34 cellular contexts compared by ENCODE assay signal in the genomic region with DNA sequence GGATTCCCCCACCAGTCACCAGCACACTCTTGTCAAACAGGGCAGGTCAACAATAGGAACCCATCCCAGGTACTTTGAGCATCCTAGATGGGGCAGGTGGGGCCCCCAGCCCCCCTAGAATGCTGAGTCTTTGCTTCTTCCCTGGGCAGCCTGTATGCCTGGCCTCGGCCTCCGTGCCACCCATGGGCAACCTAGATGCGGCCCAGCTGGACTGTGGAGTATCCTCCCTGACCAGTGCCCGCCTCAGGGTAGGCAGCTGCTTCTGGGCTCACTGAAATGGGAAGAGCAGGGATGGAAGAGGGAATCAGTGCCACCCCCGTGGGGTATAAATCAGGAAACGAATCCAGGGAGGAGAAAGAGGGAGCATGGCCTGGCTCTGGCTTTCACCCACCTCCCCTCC.
"Had no signal": no experiment of that assay in that cellular context is flagged by ENCODE, and none has a peak within 500 bp of the region (broad histone marks: within the 10 kb centered on the region; RNA-seq: fewer than 3 reads in every experiment).

No MANE protein-coding gene starts in this region.

- H3K27me3 ChIP-seq: ascending aorta, cardiac muscle cell had no signal

- H3K36me3 ChIP-seq: cardiac muscle cell had no signal

- H3K4me3 Mint-ChIP-seq: activated B cell treated with CpG ODN at 0.5 μM for 24 hours; activated CD4-positive, alpha-beta memory T cell treated with anti-CD3 and anti-CD28 coated beads, Interleukin-2, amount 10 ng/mL, durations not matched to agents 7 days and 5 days; activated CD4-positive, alpha-beta T cell treated with anti-CD3 and anti-CD28 coated beads, Interleukin-2, amount 10 ng/mL, durations not matched to agents 7 days and 5 days; activated CD8-positive, alpha-beta memory T cell treated with anti-CD3 and anti-CD28 coated beads, Interleukin-2, amount 10 ng/mL, durations not matched to agents 7 days and 5 days; activated CD8-positive, alpha-beta T cell treated with anti-CD3 and anti-CD28 coated beads, Interleukin-2, amount 10 ng/mL, durations not matched to agents 7 days and 5 days; activated naive CD4-positive, alpha-beta T cell treated with anti-CD3 and anti-CD28 coated beads, Interleukin-2, amount 10 ng/mL, durations not matched to agents 7 days and 5 days; activated naive CD4-positive, alpha-beta T cell treated with anti-CD3 and anti-CD28 coated beads, Interleukin-2, amount 50 U/mL, for 24 hours; activated naive CD8-positive, alpha-beta T cell; activated naive CD8-positive, alpha-beta T cell treated with anti-CD3 and anti-CD28 coated beads, Interleukin-2, amount 10 ng/mL, durations not matched to agents 7 days and 5 days; activated naive CD8-positive, alpha-beta T cell treated with anti-CD3 and anti-CD28 coated beads, Interleukin-2, amount 50 U/mL, for 24 hours; activated T-cell treated with anti-CD3 and anti-CD28 coated beads, Interleukin-2, amount 50 U/mL, for 24 hours; brain; central memory CD8-positive, alpha-beta T cell; T-helper 1 cell treated with Interleukin-12 subunit alpha and Interleukin-12 subunit beta and Interleukin-4 antibody, amounts not matched to agents 30 μg/mL and 1 μg/mL, for 36 hours; T-helper 2 cell treated with Interferon-gamma antibody and Interleukin-4, amounts not matched to agents 5 μg/mL and 100 μg/mL, for 36 hours had no signal

- H3K4me1 Mint-ChIP-seq: activated B cell treated with CpG ODN at 0.5 μM for 24 hours; activated CD4-positive, alpha-beta T cell treated with anti-CD3 and anti-CD28 coated beads, Interleukin-2, amount 10 ng/mL, durations not matched to agents 7 days and 5 days; activated CD8-positive, alpha-beta memory T cell treated with anti-CD3 and anti-CD28 coated beads, Interleukin-2, amount 10 ng/mL, durations not matched to agents 7 days and 5 days; activated naive CD4-positive, alpha-beta T cell treated with anti-CD3 and anti-CD28 coated beads, Interleukin-2, amount 10 ng/mL, durations not matched to agents 7 days and 5 days; activated naive CD4-positive, alpha-beta T cell treated with anti-CD3 and anti-CD28 coated beads, Interleukin-2, amount 50 U/mL, for 24 hours; activated naive CD8-positive, alpha-beta T cell treated with anti-CD3 and anti-CD28 coated beads, Interleukin-2, amount 10 ng/mL, durations not matched to agents 7 days and 5 days; activated naive CD8-positive, alpha-beta T cell treated with anti-CD3 and anti-CD28 coated beads, Interleukin-2, amount 50 U/mL, for 24 hours; brain; central memory CD8-positive, alpha-beta T cell had no signal

- ATAC-seq: activated CD8-positive, alpha-beta memory T cell treated with anti-CD3 and anti-CD28 coated beads, Interleukin-2, amount 10 ng/mL, durations not matched to agents 7 days and 5 days; activated CD8-positive, alpha-beta T cell treated with anti-CD3 and anti-CD28 coated beads, Interleukin-2, amount 10 ng/mL, durations not matched to agents 7 days and 5 days; activated naive CD8-positive, alpha-beta T cell treated with anti-CD3 and anti-CD28 coated beads, Interleukin-2, amount 50 U/mL, for 24 hours had no signal

- H3K27me3 Mint-ChIP-seq: activated B cell treated with CpG ODN at 0.5 μM for 24 hours; activated CD4-positive, alpha-beta memory T cell treated with anti-CD3 and anti-CD28 coated beads, Interleukin-2, amount 10 ng/mL, durations not matched to agents 7 days and 5 days; activated CD4-positive, alpha-beta T cell treated with anti-CD3 and anti-CD28 coated beads, Interleukin-2, amount 10 ng/mL, durations not matched to agents 7 days and 5 days; activated CD8-positive, alpha-beta memory T cell treated with anti-CD3 and anti-CD28 coated beads, Interleukin-2, amount 10 ng/mL, durations not matched to agents 7 days and 5 days; activated naive CD4-positive, alpha-beta T cell treated with anti-CD3 and anti-CD28 coated beads, Interleukin-2, amount 10 ng/mL, durations not matched to agents 7 days and 5 days; activated naive CD4-positive, alpha-beta T cell treated with anti-CD3 and anti-CD28 coated beads, Interleukin-2, amount 50 U/mL, for 24 hours; activated naive CD8-positive, alpha-beta T cell; activated naive CD8-positive, alpha-beta T cell treated with anti-CD3 and anti-CD28 coated beads, Interleukin-2, amount 10 ng/mL, durations not matched to agents 7 days and 5 days; activated naive CD8-positive, alpha-beta T cell treated with anti-CD3 and anti-CD28 coated beads, Interleukin-2, amount 50 U/mL, for 24 hours; activated T-cell treated with anti-CD3 and anti-CD28 coated beads, Interleukin-2, amount 50 U/mL, for 24 hours; central memory CD8-positive, alpha-beta T cell had no signal

- H3K27ac Mint-ChIP-seq: activated B cell treated with CpG ODN at 0.5 μM for 24 hours; activated CD4-positive, alpha-beta memory T cell treated with anti-CD3 and anti-CD28 coated beads, Interleukin-2, amount 10 ng/mL, durations not matched to agents 7 days and 5 days; activated CD4-positive, alpha-beta T cell treated with anti-CD3 and anti-CD28 coated beads, Interleukin-2, amount 10 ng/mL, durations not matched to agents 7 days and 5 days; activated CD8-positive, alpha-beta memory T cell treated with anti-CD3 and anti-CD28 coated beads, Interleukin-2, amount 10 ng/mL, durations not matched to agents 7 days and 5 days; activated CD8-positive, alpha-beta T cell treated with anti-CD3 and anti-CD28 coated beads, Interleukin-2, amount 10 ng/mL, durations not matched to agents 7 days and 5 days; activated naive CD4-positive, alpha-beta T cell treated with anti-CD3 and anti-CD28 coated beads, Interleukin-2, amount 10 ng/mL, durations not matched to agents 7 days and 5 days; activated naive CD4-positive, alpha-beta T cell treated with anti-CD3 and anti-CD28 coated beads, Interleukin-2, amount 50 U/mL, for 24 hours; activated naive CD8-positive, alpha-beta T cell; activated naive CD8-positive, alpha-beta T cell treated with anti-CD3 and anti-CD28 coated beads, Interleukin-2, amount 10 ng/mL, durations not matched to agents 7 days and 5 days; activated naive CD8-positive, alpha-beta T cell treated with anti-CD3 and anti-CD28 coated beads, Interleukin-2, amount 50 U/mL, for 24 hours; activated T-cell treated with anti-CD3 and anti-CD28 coated beads, Interleukin-2, amount 50 U/mL, for 24 hours; activated T-helper 2 cell treated with anti-CD3 and anti-CD28 coated beads, Interferon-gamma antibody, Interleukin-2, Interleukin-4, amounts not matched to agents 10 μg/mL and 5 μg/mL and 100 μg/mL, durations not matched to agents 14 hours and 24 hours and 36 hours; brain; T-helper 1 cell treated with Interleukin-12 subunit alpha and Interleukin-12 subunit beta and Interleukin-4 antibody, amounts not matched to agents 30 μg/mL and 1 μg/mL, for 36 hours; T-helper 2 cell treated with Interferon-gamma antibody and Interleukin-4, amounts not matched to agents 5 μg/mL and 100 μg/mL, for 36 hours had no signal

- H3K9me3 Mint-ChIP-seq: activated B cell treated with CpG ODN at 0.5 μM for 24 hours; activated CD4-positive, alpha-beta memory T cell treated with anti-CD3 and anti-CD28 coated beads, Interleukin-2, amount 10 ng/mL, durations not matched to agents 7 days and 5 days; activated CD4-positive, alpha-beta T cell treated with anti-CD3 and anti-CD28 coated beads, Interleukin-2, amount 10 ng/mL, durations not matched to agents 7 days and 5 days; activated naive CD4-positive, alpha-beta T cell treated with anti-CD3 and anti-CD28 coated beads, Interleukin-2, amount 10 ng/mL, durations not matched to agents 7 days and 5 days; activated naive CD4-positive, alpha-beta T cell treated with anti-CD3 and anti-CD28 coated beads, Interleukin-2, amount 50 U/mL, for 24 hours; activated naive CD8-positive, alpha-beta T cell treated with anti-CD3 and anti-CD28 coated beads, Interleukin-2, amount 10 ng/mL, durations not matched to agents 7 days and 5 days; activated naive CD8-positive, alpha-beta T cell treated with anti-CD3 and anti-CD28 coated beads, Interleukin-2, amount 50 U/mL, for 24 hours; activated T-cell treated with anti-CD3 and anti-CD28 coated beads, Interleukin-2, amount 50 U/mL, for 24 hours; activated T-helper 2 cell treated with anti-CD3 and anti-CD28 coated beads, Interferon-gamma antibody, Interleukin-2, Interleukin-4, amounts not matched to agents 10 μg/mL and 5 μg/mL and 100 μg/mL, durations not matched to agents 14 hours and 24 hours and 36 hours; brain; central memory CD8-positive, alpha-beta T cell; T-helper 1 cell treated with Interleukin-12 subunit alpha and Interleukin-12 subunit beta and Interleukin-4 antibody, amounts not matched to agents 30 μg/mL and 1 μg/mL, for 36 hours; T-helper 2 cell treated with Interferon-gamma antibody and Interleukin-4, amounts not matched to agents 5 μg/mL and 100 μg/mL, for 36 hours had no signal

- DNase-seq: activated B cell treated with CpG ODN at 0.5 μM for 24 hours; activated CD4-positive, alpha-beta memory T cell treated with anti-CD3 and anti-CD28 coated beads, Interleukin-2, amount 10 ng/mL, durations not matched to agents 7 days and 5 days; activated CD4-positive, alpha-beta T cell treated with anti-CD3 and anti-CD28 coated beads for 48 hours; activated CD4-positive, alpha-beta T cell treated with anti-CD3 and anti-CD28 coated beads, Interleukin-2, amount 10 ng/mL, durations not matched to agents 7 days and 5 days; activated CD4-positive, alpha-beta T cell treated with anti-CD3 and anti-CD28 coated beads, Interleukin-2, amount 50 U/mL, for 48 hours; activated CD4-positive, CD25-positive, alpha-beta regulatory T cell treated with anti-CD3 and anti-CD28 coated beads, Interleukin-2, amount 50 U/mL, for 72 hours; activated CD8-positive, alpha-beta memory T cell treated with anti-CD3 and anti-CD28 coated beads for 24 hours; activated CD8-positive, alpha-beta memory T cell treated with anti-CD3 and anti-CD28 coated beads, Interleukin-2, amount 10 ng/mL, durations not matched to agents 7 days and 5 days; activated CD8-positive, alpha-beta memory T cell treated with anti-CD3 and anti-CD28 coated beads, Interleukin-2, amount 50 U/mL, for 48 hours; activated CD8-positive, alpha-beta T cell treated with anti-CD3 and anti-CD28 coated beads, Interleukin-2, amount 10 ng/mL, durations not matched to agents 7 days and 5 days; activated effector memory CD4-positive, alpha-beta T cell treated with Interleukin-2 at 50 U/mL for 16 hours; activated gamma-delta T cell; activated naive CD4-positive, alpha-beta T cell treated with anti-CD3 and anti-CD28 coated beads, Interleukin-2, amount 10 ng/mL, durations not matched to agents 7 days and 5 days; activated naive CD4-positive, alpha-beta T cell treated with Interleukin-2 at 50 U/mL for 16 hours; activated naive CD8-positive, alpha-beta T cell treated with anti-CD3 and anti-CD28 coated beads, Interleukin-2, amount 10 ng/mL, durations not matched to agents 7 days and 5 days; activated naive CD8-positive, alpha-beta T cell treated with anti-CD3 and anti-CD28 coated beads, Interleukin-2, amount 50 U/mL, for 24 hours; activated T-cell treated with anti-CD3 and anti-CD28 coated beads, Interleukin-2, amount 50 U/mL, for 24 hours; activated T-cell treated with anti-CD3 and anti-CD28 coated beads, Interleukin-2, amount 50 U/mL, for 48 hours; amygdala; anterior cingulate cortex; caudate nucleus; T-helper 1 cell; T-helper 2 cell; T-helper 9 cell had no signal

- H3K9me3 ChIP-seq: ascending aorta had no signal

- H3K36me3 Mint-ChIP-seq: activated CD8-positive, alpha-beta memory T cell treated with anti-CD3 and anti-CD28 coated beads, Interleukin-2, amount 10 ng/mL, durations not matched to agents 7 days and 5 days; activated naive CD4-positive, alpha-beta T cell treated with anti-CD3 and anti-CD28 coated beads, Interleukin-2, amount 10 ng/mL, durations not matched to agents 7 days and 5 days; activated naive CD4-positive, alpha-beta T cell treated with anti-CD3 and anti-CD28 coated beads, Interleukin-2, amount 50 U/mL, for 24 hours; activated naive CD8-positive, alpha-beta T cell treated with anti-CD3 and anti-CD28 coated beads, Interleukin-2, amount 10 ng/mL, durations not matched to agents 7 days and 5 days; brain had no signal

- H3K4me3 ChIP-seq: ascending aorta, cardiac muscle cell had no signal

- H3K4me1 ChIP-seq: ascending aorta had no signal

- H3K27ac ChIP-seq: ascending aorta, cardiac muscle cell, VCaP had no signal
